5 cellular contexts compared by ENCODE assay signal in the genomic region with DNA sequence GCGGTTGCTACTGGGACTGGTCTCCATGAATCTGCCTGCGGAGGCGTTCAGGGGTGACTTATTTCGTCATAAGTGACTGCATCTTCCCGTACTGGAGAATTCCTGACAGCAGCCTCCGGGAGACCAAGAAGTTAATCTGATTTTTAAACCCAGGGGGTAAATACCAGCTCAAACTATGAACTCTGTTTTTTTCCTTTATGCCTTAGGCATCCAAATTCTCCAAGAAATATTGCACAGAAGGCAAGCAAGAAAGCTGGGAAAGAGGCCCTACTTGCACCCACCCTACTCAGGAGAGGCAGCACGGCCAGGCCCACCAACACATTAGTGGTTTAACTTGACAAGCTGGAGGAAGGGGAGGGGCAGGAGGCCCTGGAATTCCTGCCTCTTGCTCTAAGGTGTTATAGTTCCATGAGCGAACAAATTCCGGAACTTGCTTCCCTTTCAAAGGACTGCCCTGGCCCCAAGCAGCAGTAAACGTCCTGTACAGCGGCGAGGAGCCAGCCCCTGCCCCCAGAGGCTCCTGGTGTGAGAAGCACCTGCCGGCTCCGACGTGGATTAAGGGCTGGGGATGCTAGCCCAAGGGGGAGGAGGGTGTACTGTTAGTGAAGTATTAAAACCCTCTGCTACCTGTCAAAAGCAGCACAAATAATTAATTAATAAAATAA.
"Had no signal": no experiment of that assay in that cellular context is flagged by ENCODE, and none has a peak within 500 bp of the region (broad histone marks: within the 10 kb centered on the region; RNA-seq: fewer than 3 reads in every experiment).

No MANE protein-coding gene starts in this region.

- H3K4me3 ChIP-seq: dorsolateral prefrontal cortex, SK-N-MC, thoracic aorta had no signal

- DNase-seq: naive B cell had no signal

- H3K27ac ChIP-seq: dorsolateral prefrontal cortex, neutrophil, SK-N-MC had no signal

- H3K9me3 ChIP-seq: neutrophil, thoracic aorta had no signal

- H3K27me3 ChIP-seq: dorsolateral prefrontal cortex, neutrophil had no signal
